33 cellular contexts compared by ENCODE assay signal in the genomic region with DNA sequence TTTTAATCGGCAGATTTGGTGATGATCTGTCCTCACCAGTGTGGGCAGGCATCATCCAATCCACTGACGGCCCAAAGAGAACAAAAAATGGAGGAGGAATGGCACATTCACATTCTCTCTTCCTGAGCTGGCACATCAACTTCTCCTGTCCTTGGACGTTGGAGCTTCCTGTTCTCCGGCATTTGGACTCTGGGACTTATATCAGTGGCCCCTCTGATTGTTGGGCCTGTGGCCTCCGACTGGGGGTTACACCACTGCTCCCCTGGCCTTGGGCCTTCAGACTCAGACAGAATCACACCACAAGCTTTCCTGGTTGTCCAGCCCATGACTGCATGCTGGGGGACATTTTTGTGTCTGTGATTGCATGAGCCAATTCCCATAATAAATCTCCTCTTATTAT. TPM values are rescaled to one million over a fixed set of nuclear protein-coding genes. Genes with fewer than 3 reads are reported as not detected.
DNase-seq lines count a peak whose midpoint lies in the region; ATAC-seq, FAIRE-seq and TF ChIP-seq lines count a peak whose summit lies in the region.
"Had no signal": no experiment of that assay in that cellular context is flagged by ENCODE, and none has a peak within 500 bp of the region (broad histone marks: within the 10 kb centered on the region; RNA-seq: fewer than 3 reads in every experiment).

No MANE protein-coding gene starts in this region.

- H3K36me3 ChIP-seq in kidney (ENCODE audit: control insufficient read depth in 1 of 2, insufficient read depth in 2 of 2, low read length in 2 of 2), result no peaks in the 10 kb centered on the region
- H3K36me3 ChIP-seq in small intestine (ENCODE audit: control insufficient read depth in 2 of 2, insufficient read depth in 2 of 2, low read length in 2 of 2), result peaks cover 0 to 8% of the 10 kb centered on the region in 2 donors
- H3K36me3 ChIP-seq: BE2C had no signal

- H3K4me3 ChIP-seq in kidney (ENCODE audit: low read length in 2 of 2), result no peak overlapping the region
- H3K4me3 ChIP-seq in small intestine (ENCODE audit: low read depth in 1 of 2, low read length in 2 of 2), result no peak overlapping the region
- H3K4me3 ChIP-seq: BLaER1, GM12878 had no signal

- TF ChIP-seq CTCF in kidney (IDR thresholded peaks at IDR 0.05; ENCODE audit: borderline replicate concordance, extremely low read depth, insufficient read depth), result no peak

- intact Hi-C loops in cardiac septum (cut with DNase I) (no loop called here), Right ventricle myocardium superior (cut with DNase I) (no loop called here), kidney (cut with DNase I) (no loop called here), posterior vena cava (cut with DNase I) (no loop called here)

- no peak for FAIRE-seq in kidney (lab: Jason Lieb, UNC)
- FAIRE-seq in small intestine (lab: Jason Lieb, UNC), result no peak
- FAIRE-seq: A204.1, GM12878, GM12892, GM18507 had no signal

- ATAC-seq in Right ventricle myocardium superior (ENCODE audit: poor library complexity) (no peak), GM21723 (IDR thresholded peaks at IDR 0.05; ENCODE audit: unreplicated experiment) (no peak)
- ATAC-seq: GM12878 had no signal

- H3K4me1 ChIP-seq in kidney (ENCODE audit: control insufficient read depth in 1 of 2, insufficient read depth in 1 of 2, low read depth in 1 of 2, low read length in 2 of 2) (peaks cover 0 to 4% of the 10 kb centered on the region in 2 donors), small intestine (ENCODE audit: control insufficient read depth in 2 of 2, insufficient read depth in 1 of 2, low read depth in 1 of 2, low read length in 1 of 2) (no peaks in the 10 kb centered on the region)
- H3K4me1 ChIP-seq: BE2C had no signal

- WGBS in small intestine, 3 donors, result 40 to 61% (median 61%) methylated on average over 5 of the region's 5 CpGs

- H3K27ac ChIP-seq in kidney (ENCODE audit: low read depth in 2 of 2, low read length in 2 of 2) (no peak overlapping the region), small intestine (ENCODE audit: low read depth in 1 of 2, low read length in 1 of 2) (no peak overlapping the region)
- H3K27ac ChIP-seq: BLaER1 had no signal

- no peak overlapping the region for H3K9ac ChIP-seq in kidney (ENCODE audit: low read length in 2 of 2)
- H3K9ac ChIP-seq: BLaER1 had no signal

- DNase-seq in cardiac septum (ENCODE audit: low spot score), result peak; percentile 47
- DNase-seq in Right ventricle myocardium superior, result no peak
- peak; percentile 20 for DNase-seq in kidney
- DNase-seq in posterior vena cava (ENCODE audit: low spot score), result peak; percentile 30
- DNase-seq in small intestine, result peak; percentile 74
- no peak for DNase-seq in kidney glomerular epithelial cell (lab: John Stamatoyannopoulos, UW)
- no peak for DNase-seq in activated naive CD4-positive, alpha-beta T cell treated with Interleukin-2 at 50 U/mL for 16 hours
- DNase-seq: 8988T; ACHN; BE2C; C1 segment of cervical spinal cord; CD4-positive, alpha-beta memory T cell; CD4-positive, CD25-positive, alpha-beta regulatory T cell; CD8-positive, alpha-beta memory T cell; COR-L47; DMS 273 treated with DMSO at 0.1 percent for 48 hours; DMS153; DMS53; DMS79; DND-41; EL; GDM1 had no signal

- H3K9me3 ChIP-seq in kidney (ENCODE audit: control insufficient read depth in 1 of 2, low read length in 2 of 2), result no peaks in the 10 kb centered on the region
- H3K9me3 ChIP-seq in small intestine (ENCODE audit: control insufficient read depth, low read depth), result no peaks in the 10 kb centered on the region
- H3K9me3 ChIP-seq: BE2C, BLaER1 had no signal

- H3K27me3 ChIP-seq in small intestine (ENCODE audit: control insufficient read depth in 2 of 2, insufficient read depth in 2 of 2, low read length in 2 of 2), result peaks cover 0 to 4% of the 10 kb centered on the region in 2 donors
- H3K27me3 ChIP-seq: BE2C, BLaER1 had no signal

RNA-seq across cellular contexts. Expression of a gene that starts 20.1 kb away (rescaled TPM):
- total RNA-seq in cardiac septum (2.3 TPM), Right ventricle myocardium superior (2.8 TPM), kidney (4.8 TPM), posterior vena cava (under 1 TPM; 0.43 to 0.51 TPM)
- polyA plus RNA-seq in kidney (ENCODE audit: insufficient read depth, low read depth, low replicate concordance) (1.6 TPM), small intestine (1 to 10 TPM; 4.8 to 8.1 (median 5.7) TPM)
- polyA plus RNA-seq: AG04450, CD14-positive monocyte had no signal

RNA-seq across cellular contexts. Expression of a gene that starts 24.0 kb away (rescaled TPM):
- total RNA-seq in cardiac septum (0.35 TPM), Right ventricle myocardium superior (0.16 TPM), kidney (1.4 TPM), posterior vena cava (under 1 TPM in 1 of 2 donors, not detected in 1; 0.10 TPM)
- polyA plus RNA-seq in kidney (ENCODE audit: insufficient read depth, low read depth, low replicate concordance) (1.4 TPM), small intestine (10 to 100 TPM; 16.3 to 29.1 (median 21.3) TPM)
- total RNA-seq: CD4-positive, alpha-beta memory T cell; CD4-positive, CD25-positive, alpha-beta regulatory T cell; CD8-positive, alpha-beta memory T cell; Daoy; G401; GM12878 had no signal
- polyA plus RNA-seq: AG04450; CD14-positive monocyte; CD4-positive, alpha-beta memory T cell; CD4-positive, CD25-positive, alpha-beta regulatory T cell; CD8-positive, alpha-beta memory T cell; GM12878 had no signal

RNA-seq across cellular contexts. Expression of a gene that starts 55.1 kb away (rescaled TPM):
- total RNA-seq in cardiac septum, result 249 TPM
- 396 TPM for total RNA-seq in Right ventricle myocardium superior
- 13.5 TPM for total RNA-seq in kidney
- 20.5 TPM for polyA plus RNA-seq in kidney (ENCODE audit: insufficient read depth, low read depth, low replicate concordance)
- 1 to 10 TPM in 1 of 2 donors, under 1 TPM in 1; 0.83 to 1.2 TPM for total RNA-seq in posterior vena cava
- 1 to 10 TPM; 1.7 to 5.8 (median 5.7) TPM for polyA plus RNA-seq in small intestine
- total RNA-seq: A673; CD4-positive, alpha-beta memory T cell; CD4-positive, CD25-positive, alpha-beta regulatory T cell; CD8-positive, alpha-beta memory T cell; GM12878 had no signal
- polyA plus RNA-seq: AG04450; CD14-positive monocyte; CD4-positive, alpha-beta memory T cell; CD4-positive, CD25-positive, alpha-beta regulatory T cell; CD8-positive, alpha-beta memory T cell had no signal

Comparison
In these comparisons a context has a peak if more than half of its experiments do, and no peak if none do; other contexts are left out.
1. DNase-seq: peak in cardiac septum (single experiment), kidney (single experiment), posterior vena cava (single experiment) and small intestine (single experiment); none in Right ventricle myocardium superior (single experiment), kidney glomerular epithelial cell (single experiment) and activated naive CD4-positive, alpha-beta T cell treated with Interleukin-2 at 50 U/mL for 16 hours (single experiment).
2. RNA of a gene that starts 55.1 kb away (total RNA-seq): 396 TPM in Right ventricle myocardium superior (single experiment) and 249 TPM in cardiac septum (single experiment); 13.5 TPM in kidney (single experiment) and 0.83 to 1.2 TPM in posterior vena cava; every median in the first group is over 10 times any median in the second.